Comparison of ENCODE assay signal across 26 cellular contexts in the genomic region with DNA sequence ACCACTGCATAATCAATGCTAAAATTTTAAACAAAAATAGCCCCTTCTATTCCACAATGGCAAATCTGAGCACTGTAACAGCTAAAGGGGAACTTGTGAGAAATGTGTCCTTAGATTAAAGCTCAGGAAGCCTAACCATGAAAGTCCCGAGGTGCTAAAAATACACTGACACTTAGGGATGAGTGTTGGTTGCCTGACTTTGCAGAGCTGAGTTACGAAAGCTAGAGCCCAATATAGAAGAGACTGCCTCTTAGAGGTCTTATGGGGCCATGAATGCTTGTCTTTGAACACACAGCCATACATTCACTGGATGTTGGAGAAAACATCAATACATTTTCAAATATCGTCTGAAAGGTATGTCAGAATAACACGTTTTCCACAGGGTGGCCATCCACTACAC.
"Had no signal": no experiment of that assay in that cellular context is flagged by ENCODE, and none has a peak within 500 bp of the region (broad histone marks: within the 10 kb centered on the region; RNA-seq: fewer than 3 reads in every experiment).

No MANE protein-coding gene starts in this region.

- ATAC-seq: activated CD4-positive, alpha-beta T cell treated with anti-CD3 and anti-CD28 coated beads for 36 hours; activated CD8-positive, alpha-beta memory T cell treated with anti-CD3 and anti-CD28 coated beads, Interleukin-2, amount 10 ng/mL, durations not matched to agents 7 days and 5 days; activated CD8-positive, alpha-beta T cell treated with anti-CD3 and anti-CD28 coated beads, Interleukin-2, amount 10 ng/mL, durations not matched to agents 7 days and 5 days; activated T-cell treated with anti-CD3 and anti-CD28 coated beads, Interleukin-2, amount 50 U/mL, for 72 hours; gastroesophageal sphincter had no signal

- H3K27me3 ChIP-seq: brain microvascular endothelial cell, colonic mucosa, esophagus squamous epithelium, gastroesophageal sphincter had no signal

- DNase-seq: activated CD4-positive, alpha-beta memory T cell treated with anti-CD3 and anti-CD28 coated beads for 36 hours; activated CD4-positive, alpha-beta T cell treated with anti-CD3 and anti-CD28 coated beads for 36 hours; activated CD4-positive, alpha-beta T cell treated with anti-CD3 and anti-CD28 coated beads, Interleukin-2, amount 10 ng/mL, durations not matched to agents 24 days and 14 days; activated CD4-positive, CD25-positive, alpha-beta regulatory T cell; activated CD4-positive, CD25-positive, alpha-beta regulatory T cell treated with anti-CD3 and anti-CD28 coated beads, Interleukin-2, amount 50 U/mL, for 72 hours; activated CD8-positive, alpha-beta memory T cell treated with anti-CD3 and anti-CD28 coated beads, Interleukin-2, amount 10 ng/mL, durations not matched to agents 7 days and 5 days; activated CD8-positive, alpha-beta memory T cell treated with anti-CD3 and anti-CD28 coated beads, Interleukin-2, amount 50 U/mL, for 4 hours; activated CD8-positive, alpha-beta T cell treated with anti-CD3 and anti-CD28 coated beads, Interleukin-2, amount 10 ng/mL, durations not matched to agents 7 days and 5 days; activated gamma-delta T cell treated with Interleukin-2 at 50 U/mL for 16 hours; activated naive CD4-positive, alpha-beta T cell treated with anti-CD3 and anti-CD28 coated beads, Interleukin-2, amount 50 U/mL, for 16 hours; activated naive CD4-positive, alpha-beta T cell treated with Interleukin-2 at 50 U/mL for 16 hours; activated T-cell treated with anti-CD3 and anti-CD28 coated beads for 4 hours; activated T-cell treated with anti-CD3 and anti-CD28 coated beads, Interleukin-2, amount 50 U/mL, for 24 hours; activated T-cell treated with anti-CD3 and anti-CD28 coated beads, Interleukin-2, amount 50 U/mL, for 72 hours; amniotic stem cell; anterior cingulate cortex; brain microvascular endothelial cell; central memory CD4-positive, alpha-beta T cell; cerebellar nuclear complex; colonic mucosa; effector CD8-positive, alpha-beta T cell; esophagus squamous epithelium; foreskin melanocyte; T-helper 2 cell had no signal

- H3K9me3 ChIP-seq: colonic mucosa, esophagus squamous epithelium, gastroesophageal sphincter had no signal

- H3K36me3 ChIP-seq: brain microvascular endothelial cell, colonic mucosa, esophagus squamous epithelium, gastroesophageal sphincter had no signal

- H3K27ac ChIP-seq: brain microvascular endothelial cell, colonic mucosa, epithelial cell of prostate, esophagus squamous epithelium, gastroesophageal sphincter had no signal

- H3K4me1 ChIP-seq: colonic mucosa, esophagus squamous epithelium, gastroesophageal sphincter had no signal

- H3K4me3 ChIP-seq: colonic mucosa, esophagus squamous epithelium, gastroesophageal sphincter had no signal
